ENCODE assay signal across 8 cellular contexts in genomic region chr7:55965805-55966421, GRCh38. TPM values are rescaled to one million over a fixed set of nuclear protein-coding genes. Genes with fewer than 3 reads are reported as not detected.
DNase-seq lines count a peak whose midpoint lies in the region; ATAC-seq, FAIRE-seq and TF ChIP-seq lines count a peak whose summit lies in the region.

No MANE protein-coding gene starts in this region.

- no peak overlapping the region for H3K23ac ChIP-seq in IMR-90 (ENCODE audit: low read depth, low read length)

- no peak overlapping the region for H4K5ac ChIP-seq in IMR-90 (ENCODE audit: low read depth, low read length)

- dilution Hi-C loops in IMR-90 (cut with HindIII; ENCODE audit: low sequenced_read_pairs, unreplicated experiment) = no loop called here

- H2BK15ac ChIP-seq in IMR-90 (ENCODE audit: low read depth, low read length) = no peak overlapping the region

- H3K18ac ChIP-seq in IMR-90 (ENCODE audit: low read depth, low read length) = no peak overlapping the region

- CTCF ChIA-PET in AG04450 (lab: Charles Lee) (interaction anchor here (1.5 to 2.6 kb wide), 2 partner anchors 13 to 126 kb away, joined by 8 read pairs; partner anchors contain the start of gene PHKG1), IMR-90 (lab: Yijun Ruan, JAX) (no interaction called here)

- H3K27me3 ChIP-seq in AG04450 (ENCODE audit: control insufficient read depth, insufficient read depth, low read length) (no peaks in the 10 kb centered on the region), IMR-90 (ENCODE audit: control insufficient read depth, insufficient read depth, low read length) (no peaks in the 10 kb centered on the region), bronchial epithelial cell (ENCODE audit: control insufficient read depth, insufficient read depth, low read length) (no peaks in the 10 kb centered on the region)

- WGBS in IMR-90 (ENCODE audit: extremely low coverage in 2 of 2, insufficient read length in 1 of 2), 2 experiments = 98% methylated on average over 4 of the region's 13 CpGs; no CpG with 5 or more reads in 1 of the 2 experiments

- intact Hi-C loops in IMR-90 (cut with micrococcal nuclease) = loop anchor here (2.0 kb wide), 1 partner anchor 685 kb away; no protein-coding TSS in a partner anchor

- H2BK120ac ChIP-seq in IMR-90 (ENCODE audit: low read depth, low read length) = no peak overlapping the region

- TF ChIP-seq RAD21 in IMR-90 (IDR thresholded peaks at IDR 0.05; ENCODE audit: low read length) = no peak

- no peak overlapping the region for H2BK20ac ChIP-seq in IMR-90 (ENCODE audit: low read depth, low read length)

- peaks cover 6% of the 10 kb centered on the region; the same call in 1 of the 2 replicates for H3K4me1 ChIP-seq in IMR-90 (ENCODE audit: control insufficient read depth, insufficient read depth, low read length)

- DNase-seq in AG04450 (ENCODE audit: low read depth, low spot score) (no peak), IMR-90 (peak; percentile 31), bronchial epithelial cell (ENCODE audit: low read depth) (peak; percentile 89), memory B cell (ENCODE audit: low spot score in 2 of 2) (no peak), NCI-H1930 (lab: John Stamatoyannopoulos, UW) (no peak), mesenteric fat pad (ENCODE audit: low spot score) (no peak), NCI-H2081 treated with DMSO at 0.1 percent for 48 hours (lab: John Stamatoyannopoulos, UW) (no peak)
- DNase-seq in activated CD4-positive, CD25-positive, alpha-beta regulatory T cell treated with anti-CD3 and anti-CD28 coated beads, Interleukin-2, amount 50 U/mL, for 72 hours = no peak

- H3K14ac ChIP-seq in IMR-90 (replicated peaks; ENCODE audit: low read depth, low read length) = no peak overlapping the region

- ATAC-seq in IMR-90 (ENCODE audit: low read depth) (no peak), memory B cell (ENCODE audit: low read depth) (no peak)

- POLR2A ChIA-PET in AG04450 (lab: Yijun Ruan, JAX) (no interaction called here), IMR-90 (lab: Charles Lee; ENCODE audit: unreplicated experiment) (no interaction called here)

- no peak overlapping the region for H4K91ac ChIP-seq in IMR-90 (ENCODE audit: insufficient read depth, low read depth, low read length)

- no peaks in the 10 kb centered on the region for H3K27me3 Mint-ChIP-seq in memory B cell

- H2AK5ac ChIP-seq in IMR-90 (ENCODE audit: low read depth, low read length) = peak overlapping the region; percentile 65; the same call in 1 of the 2 replicates

- no peak overlapping the region for H3K9ac ChIP-seq in IMR-90 (ENCODE audit: low read depth, low read length)

- H3K4me3 ChIP-seq in AG04450 (ENCODE audit: low read depth, low read length) = 0 out of 2 replicates have a peak overlapping the region, but pooled peaks have one; percentile 18
- H3K4me3 ChIP-seq in IMR-90 (ENCODE audit: insufficient read depth, low read depth, low read length) = no peak overlapping the region
- peak overlapping the region; percentile 9 for H3K4me3 ChIP-seq in bronchial epithelial cell (ENCODE audit: low read depth, low read length)

- H3K4me2 ChIP-seq in IMR-90 (ENCODE audit: low read depth, low read length) = no peak overlapping the region; the same call in 1 of the 2 replicates

- no peak for FAIRE-seq in bronchial epithelial cell (lab: Jason Lieb, UNC)

- H3K27ac ChIP-seq in AG04450 (ENCODE audit: low read depth, low read length) (no peak overlapping the region), IMR-90 (ENCODE audit: insufficient read depth, low read length) (no peak overlapping the region)

- H2AK9ac ChIP-seq in IMR-90 (replicated peaks; ENCODE audit: low read depth, low read length, poor library complexity) = peak overlapping the region; percentile 25

- TF ChIP-seq CTCF in AG04450 (IDR thresholded peaks at IDR 0.05; ENCODE audit: low read depth, low read length) (no peak), IMR-90 (conservative IDR thresholded peaks at IDR 0.05; ENCODE audit: low read depth, low read length) (no peak), bronchial epithelial cell (IDR thresholded peaks at IDR 0.05; ENCODE audit: insufficient read depth, low read length, severe bottlenecking) (no peak)

- no peak overlapping the region; a peak in 1 of 4 replicates for H4K8ac ChIP-seq in IMR-90 (ENCODE audit: low read depth in 2 of 2, low read length in 2 of 2)

- peak overlapping the region; percentile 32 for H3K4me3 Mint-ChIP-seq in memory B cell

- no peak overlapping the region for H3K4ac ChIP-seq in IMR-90 (ENCODE audit: low read depth, low read length)

- H4K20me1 ChIP-seq in IMR-90 (ENCODE audit: insufficient read depth, low read length) = peaks cover 18% of the 10 kb centered on the region

- no peak overlapping the region for H3K56ac ChIP-seq in IMR-90 (ENCODE audit: extremely low read depth, insufficient read depth, low read length)

- peaks cover 35% of the 10 kb centered on the region for H3K4me1 Mint-ChIP-seq in memory B cell

- in situ Hi-C loops in IMR-90 (cut with MboI; ENCODE audit: low sequenced_read_pairs) = loop anchor here (25.0 kb wide), 2 partner anchors 529 to 679 kb away; no protein-coding TSS in a partner anchor

- peaks cover 15 to 49% of the 10 kb centered on the region in 2 experiments for H3K79me1 ChIP-seq in IMR-90 (ENCODE audit: low read depth in 1 of 2, low read length in 2 of 2)

- no peak for TF ChIP-seq POLR2A in IMR-90 (IDR thresholded peaks at IDR 0.05; ENCODE audit: low read depth, low read length)

- H3K36me3 ChIP-seq in IMR-90 (ENCODE audit: control insufficient read depth, insufficient read depth, low read length) = peaks cover 9% of the 10 kb centered on the region
- H3K36me3 ChIP-seq in bronchial epithelial cell (ENCODE audit: control insufficient read depth, insufficient read depth, low read length) = peaks cover 2% of the 10 kb centered on the region

- no peak overlapping the region for H2BK5ac ChIP-seq in IMR-90 (ENCODE audit: low read depth, low read length, poor library complexity, severe bottlenecking)

- peak overlapping the region; percentile 72 for H3K27ac Mint-ChIP-seq in memory B cell

- H3K9me3 Mint-ChIP-seq in memory B cell = no peaks in the 10 kb centered on the region

- H3K9me3 ChIP-seq in AG04450 (ENCODE audit: control insufficient read depth, insufficient read depth, low read length) = no peaks in the 10 kb centered on the region
- no peaks in the 10 kb centered on the region for H3K9me3 ChIP-seq in IMR-90 (ENCODE audit: control insufficient read depth, insufficient read depth, low read length)

- BruUV-seq in IMR-90 (replicated peaks; lab: Mats Ljungman, UMichigan) = TSS peak; percentile 23

- no peak overlapping the region for H2AFZ ChIP-seq in IMR-90 (replicated peaks; ENCODE audit: low read length, poor library complexity)

- H3K9me1 ChIP-seq in IMR-90 (ENCODE audit: insufficient read depth, low read length) = peaks cover 4% of the 10 kb centered on the region; the same call in 1 of the 2 replicates

- H3K36me3 Mint-ChIP-seq in memory B cell = peaks cover 15% of the 10 kb centered on the region

TF ChIP-seq in IMR-90, 13 proteins besides CTCF, POLR2A, EP300 and RAD21 (continues in another document):
- TF ChIP-seq FOS (IDR thresholded peaks at IDR 0.05; ENCODE audit: low read depth, low read length) (no peak), USF2 (IDR thresholded peaks at IDR 0.05; ENCODE audit: low read depth, low read length) (no peak), CEBPB (IDR thresholded peaks at IDR 0.05; ENCODE audit: low read depth, low read length) (no peak), ELK1 (IDR thresholded peaks at IDR 0.05; ENCODE audit: borderline replicate concordance, low read depth, low read length) (no peak), MAFK (IDR thresholded peaks at IDR 0.05; ENCODE audit: low read depth, low read length) (no peak), CHD1 (IDR thresholded peaks at IDR 0.05; ENCODE audit: low read depth, low read length) (no peak), MAZ (IDR thresholded peaks at IDR 0.05; ENCODE audit: borderline replicate concordance, low read depth, low read length) (no peak), SMC3 (IDR thresholded peaks at IDR 0.05; ENCODE audit: low read depth, low read length) (no peak), RFX5 (IDR thresholded peaks at IDR 0.05; ENCODE audit: low read depth, low read length) (no peak), BHLHE40 (IDR thresholded peaks at IDR 0.05; ENCODE audit: low read depth, low read length) (no peak), MXI1 (IDR thresholded peaks at IDR 0.05; ENCODE audit: borderline replicate concordance, low read depth, low read length) (no peak), RCOR1 (IDR thresholded peaks at IDR 0.05; ENCODE audit: insufficient replicate concordance, low read length) (no peak)

RNA-seq across cellular contexts. Expression of gene NIPSNAP2, which starts 1.5 kb away (rescaled TPM):
- polyA plus RNA-seq in AG04450 (2011; rRNA removed) (61.9 and 90.6 TPM in 2 replicates), IMR-90 (2012; rRNA removed) (30.4 and 33.7 TPM in 2 replicates)
- 26.0 and 40.1 TPM in 2 replicates for polyA minus RNA-seq in AG04450 (2011; rRNA and poly(A)+ RNA removed)
- total RNA-seq in IMR-90 (2012; rRNA removed) (42.8 and 53.0 TPM in 2 replicates), bronchial epithelial cell (54.4 and 65.3 TPM in 2 replicates), mesenteric fat pad (56.7 TPM)
- polyA plus RNA-seq in IMR-90 (2012; cell fraction: cytosol; rRNA removed) = 9.8 and 10.9 TPM in 2 replicates
- polyA plus RNA-seq in IMR-90 (2012; cell fraction: nucleus; rRNA removed; ENCODE audit: low replicate concordance) = 5.9 and 24.1 TPM in 2 replicates

RNA-seq across cellular contexts. Expression of gene MRPS17, which starts 14.2 kb away (rescaled TPM):
- polyA plus RNA-seq in AG04450 (2011; rRNA removed) (13.1 and 14.9 TPM in 2 replicates), IMR-90 (2012; rRNA removed) (8.9 and 9.9 TPM in 2 replicates)
- 4.9 and 5.7 TPM in 2 replicates for polyA minus RNA-seq in AG04450 (2011; rRNA and poly(A)+ RNA removed)
- total RNA-seq in IMR-90 (2012; rRNA removed) (15.2 and 21.1 TPM in 2 replicates), bronchial epithelial cell (29.1 and 32.4 TPM in 2 replicates), mesenteric fat pad (13.6 TPM)
- 4.4 and 6.9 TPM in 2 replicates for polyA plus RNA-seq in IMR-90 (2012; cell fraction: cytosol; rRNA removed)
- polyA plus RNA-seq in IMR-90 (2012; cell fraction: nucleus; rRNA removed; ENCODE audit: low replicate concordance) = 0.82 and 3.6 TPM in 2 replicates

Comparison
In these comparisons a context has a peak if more than half of its experiments do, and no peak if none do; other contexts are left out.
1. DNase-seq: peak in IMR-90 (single experiment) and bronchial epithelial cell (single experiment); none in AG04450 (single experiment), memory B cell (0 of 2), NCI-H1930 (0 of 2), mesenteric fat pad (single experiment), activated CD4-positive, CD25-positive, alpha-beta regulatory T cell treated with anti-CD3 and anti-CD28 coated beads, Interleukin-2, amount 50 U/mL, for 72 hours (single experiment) and NCI-H2081 treated with DMSO at 0.1 percent for 48 hours (single experiment).